ENCODE assay signal across 23 cellular contexts in genomic region chr6:105859441-105859840, GRCh38.
"Had no signal": no experiment of that assay in that cellular context is flagged by ENCODE, and none has a peak within 500 bp of the region (broad histone marks: within the 10 kb centered on the region; RNA-seq: fewer than 3 reads in every experiment).

No MANE protein-coding gene starts in this region.

- H3K36me3 ChIP-seq: brain microvascular endothelial cell, cardiac muscle cell, MG63 had no signal

- H3K27ac ChIP-seq: brain microvascular endothelial cell, cardiac muscle cell, VCaP had no signal

- H3K27me3 ChIP-seq: brain microvascular endothelial cell, cardiac muscle cell, MG63 had no signal

- H3K36me3 Mint-ChIP-seq: activated naive CD8-positive, alpha-beta T cell treated with anti-CD3 and anti-CD28 coated beads for 36 hours had no signal

- H3K4me3 ChIP-seq: cardiac muscle cell, MG63 had no signal

- H3K9me3 ChIP-seq: MG63, SK-N-SH had no signal

- H3K4me1 Mint-ChIP-seq: activated naive CD4-positive, alpha-beta T cell treated with anti-CD3 and anti-CD28 coated beads, Interleukin-2, amount 10 ng/mL, durations not matched to agents 7 days and 5 days; activated naive CD8-positive, alpha-beta T cell treated with anti-CD3 and anti-CD28 coated beads for 36 hours had no signal

- DNase-seq: activated CD4-positive, alpha-beta memory T cell treated with anti-CD3 and anti-CD28 coated beads, Interleukin-2, amount 10 ng/mL, durations not matched to agents 7 days and 5 days; activated CD4-positive, alpha-beta T cell treated with anti-CD3 and anti-CD28 coated beads, Interleukin-2, amount 10 ng/mL, durations not matched to agents 7 days and 5 days; activated CD4-positive, CD25-positive, alpha-beta regulatory T cell; activated gamma-delta T cell treated with Interleukin-2 at 50 U/mL for 16 hours; activated naive CD4-positive, alpha-beta T cell treated with anti-CD3 and anti-CD28 coated beads, Interleukin-2, amount 10 ng/mL, durations not matched to agents 7 days and 5 days; activated naive CD8-positive, alpha-beta T cell treated with anti-CD3 and anti-CD28 coated beads for 36 hours; activated T-cell treated with anti-CD3 and anti-CD28 coated beads for 4 hours; activated T-cell treated with anti-CD3 and anti-CD28 coated beads, Interleukin-2, amount 50 U/mL, for 48 hours; brain microvascular endothelial cell; MG63; NCI-H1105 treated with DMSO at 0.1 percent for 48 hours; NCI-H1436 treated with DMSO at 0.1 percent for 48 hours; NCI-H187; NCI-H2081; NCI-H510A treated with DMSO at 0.1 percent for 48 hours; NCI-H69; SK-N-SH; SW 1271 had no signal

- H3K27ac Mint-ChIP-seq: activated CD4-positive, alpha-beta memory T cell treated with anti-CD3 and anti-CD28 coated beads, Interleukin-2, amount 10 ng/mL, durations not matched to agents 7 days and 5 days; activated CD4-positive, alpha-beta T cell treated with anti-CD3 and anti-CD28 coated beads, Interleukin-2, amount 10 ng/mL, durations not matched to agents 7 days and 5 days; activated naive CD4-positive, alpha-beta T cell treated with anti-CD3 and anti-CD28 coated beads, Interleukin-2, amount 10 ng/mL, durations not matched to agents 7 days and 5 days; activated naive CD8-positive, alpha-beta T cell treated with anti-CD3 and anti-CD28 coated beads for 36 hours; activated T-helper 2 cell treated with anti-CD3 and anti-CD28 coated beads, Interferon-gamma antibody, Interleukin-2, Interleukin-4, amounts not matched to agents 10 μg/mL and 5 μg/mL and 100 μg/mL, durations not matched to agents 14 hours and 24 hours and 36 hours; T-helper 1 cell treated with Interleukin-12 subunit alpha and Interleukin-12 subunit beta and Interleukin-4 antibody, amounts not matched to agents 30 μg/mL and 1 μg/mL, for 36 hours had no signal

- ATAC-seq: Right ventricle myocardium inferior had no signal

- H3K4me2 ChIP-seq: SK-N-SH had no signal

- H3K4me3 Mint-ChIP-seq: activated CD4-positive, alpha-beta memory T cell treated with anti-CD3 and anti-CD28 coated beads, Interleukin-2, amount 10 ng/mL, durations not matched to agents 7 days and 5 days; activated CD4-positive, alpha-beta T cell treated with anti-CD3 and anti-CD28 coated beads, Interleukin-2, amount 10 ng/mL, durations not matched to agents 7 days and 5 days; activated naive CD4-positive, alpha-beta T cell treated with anti-CD3 and anti-CD28 coated beads, Interleukin-2, amount 10 ng/mL, durations not matched to agents 7 days and 5 days; activated naive CD8-positive, alpha-beta T cell treated with anti-CD3 and anti-CD28 coated beads for 36 hours; T-helper 1 cell treated with Interleukin-12 subunit alpha and Interleukin-12 subunit beta and Interleukin-4 antibody, amounts not matched to agents 30 μg/mL and 1 μg/mL, for 36 hours had no signal

- H3K9me3 Mint-ChIP-seq: activated naive CD8-positive, alpha-beta T cell treated with anti-CD3 and anti-CD28 coated beads for 36 hours had no signal

- H3K9ac ChIP-seq: SK-N-SH had no signal
